Comparison of ENCODE assay signal across 22 cellular contexts in genomic region chr4:102792361-102792936, GRCh38. TPM values are rescaled to one million over a fixed set of nuclear protein-coding genes. Genes with fewer than 3 reads are reported as not detected.
DNase-seq lines count a peak whose midpoint lies in the region; ATAC-seq, FAIRE-seq and TF ChIP-seq lines count a peak whose summit lies in the region.
"Had no signal": no experiment of that assay in that cellular context is flagged by ENCODE, and none has a peak within 500 bp of the region (broad histone marks: within the 10 kb centered on the region; RNA-seq: fewer than 3 reads in every experiment).

No MANE protein-coding gene starts in this region.

- no peaks in the 10 kb centered on the region for H3K79me2 ChIP-seq in HepG2 (ENCODE audit: insufficient read depth, low read length)

- no peak for TF ChIP-seq POLR2A in HepG2 (IDR thresholded peaks at IDR 0.05; ENCODE audit: insufficient read depth in 1 of 2, low read depth in 2 of 2, low read length in 2 of 2)
- no peak for TF ChIP-seq POLR2A in adrenal gland (IDR thresholded peaks at IDR 0.05)

- H2AFZ ChIP-seq in HepG2 (ENCODE audit: low read length): no peak overlapping the region

- TF ChIP-seq CTCF in CD8-positive, alpha-beta T cell (IDR thresholded peaks at IDR 0.05): no peak
- no peak for TF ChIP-seq CTCF in HepG2 (CRISPR knock-in tag; IDR thresholded peaks at IDR 0.05)
- no peak for TF ChIP-seq CTCF in adrenal gland (IDR thresholded peaks at IDR 0.05)

- no peaks in the 10 kb centered on the region for H3K36me3 ChIP-seq in CD8-positive, alpha-beta T cell (ENCODE audit: insufficient read depth, low read length)
- H3K36me3 ChIP-seq in HepG2 (replicated peaks in 1 of 2; ENCODE audit: control insufficient read depth in 1 of 2, insufficient read depth in 2 of 2, low read length in 2 of 2) (peaks cover 0 to 12% of the 10 kb centered on the region in 2 experiments; a peak in 3 of 5 replicates), adrenal gland (replicated peaks in 1 of 2) (peaks cover 0 to 30% of the 10 kb centered on the region in 2 donors)

- in situ Hi-C loops in HepG2 (cut with HindIII; ENCODE audit: extremely low pct_ligation_motif_present, low pct_unique_long_range_greater_than_20kb): no loop called here

- intact Hi-C loops in CD8-positive, alpha-beta T cell (cut with DNase I, micrococcal nuclease): loop anchor here in 1 of 2 experiments (2.0 kb wide), 2 partner anchors 30 to 32 kb away; partner anchors contain the start of gene MANBA
- intact Hi-C loops in HepG2 (cut with micrococcal nuclease; ENCODE audit: unreplicated experiment) (loop anchor here (5.0 kb wide), 1 partner anchor 170 kb away; no protein-coding TSS in a partner anchor), adrenal gland (cut with DNase I) (no loop called here)

- TF ChIP-seq RAD21 in HepG2 (CRISPR knock-in tag; IDR thresholded peaks at IDR 0.05): no peak

- H3K9ac ChIP-seq in HepG2 (ENCODE audit: insufficient read depth, low read depth, low read length): no peak overlapping the region
- H3K9ac ChIP-seq: SK-N-SH had no signal

- H3K4me3 Mint-ChIP-seq in CD8-positive, alpha-beta T cell: no peak overlapping the region
- H3K4me3 Mint-ChIP-seq in activated CD8-positive, alpha-beta T cell treated with anti-CD3 and anti-CD28 coated beads, Interleukin-2, amount 10 ng/mL, durations not matched to agents 7 days and 5 days: no peak overlapping the region
- H3K4me3 Mint-ChIP-seq: activated T-cell treated with anti-CD3 and anti-CD28 coated beads, Interleukin-2, amount 50 U/mL, for 4 hours; B cell had no signal

- peaks cover 25% of the 10 kb centered on the region for H3K4me1 Mint-ChIP-seq in CD8-positive, alpha-beta T cell (ENCODE audit: low read depth)
- peaks cover 6% of the 10 kb centered on the region for H3K4me1 Mint-ChIP-seq in activated CD8-positive, alpha-beta T cell treated with anti-CD3 and anti-CD28 coated beads, Interleukin-2, amount 10 ng/mL, durations not matched to agents 7 days and 5 days (ENCODE audit: low read depth)

- peak overlapping the region; percentile 8 for H3K27ac Mint-ChIP-seq in CD8-positive, alpha-beta T cell
- peak overlapping the region; percentile 13 for H3K27ac Mint-ChIP-seq in activated CD8-positive, alpha-beta T cell treated with anti-CD3 and anti-CD28 coated beads, Interleukin-2, amount 10 ng/mL, durations not matched to agents 7 days and 5 days
- H3K27ac Mint-ChIP-seq: B cell had no signal

- WGBS in HepG2 (ENCODE audit: low lambda C conversion rate): 96% methylated on average over 2 of the region's 2 CpGs
- WGBS in adrenal gland, 4 donors: 81 to 94% (median 88%) methylated on average over 2 of the region's 2 CpGs

- H3K4me3 ChIP-seq in CD8-positive, alpha-beta T cell (ENCODE audit: low read depth, low read length): no peak overlapping the region
- no peak overlapping the region for H3K4me3 ChIP-seq in HepG2 (replicated peaks in 1 of 3; ENCODE audit: insufficient read depth in 1 of 3, low read depth in 2 of 3, low read length in 3 of 3)
- no peak overlapping the region for H3K4me3 ChIP-seq in adrenal gland
- H3K4me3 ChIP-seq: heart right ventricle, tibial nerve had no signal

- no TSS peak for BruUV-seq in HepG2 (replicated peaks; lab: Mats Ljungman, UMichigan)

- FAIRE-seq in HepG2 (lab: Jason Lieb, UNC): no peak

- POLR2A ChIA-PET in CD8-positive, alpha-beta T cell (lab: Charles Lee): no interaction called here
- POLR2A ChIA-PET in activated CD8-positive, alpha-beta T cell treated with anti-CD3 and anti-CD28 coated beads, Interleukin-2, amount 10 ng/mL, durations not matched to agents 7 days and 5 days (lab: Charles Lee): interaction anchor here (0.6 to 0.8 kb wide), 2 partner anchors 13 to 32 kb away, joined by 3 read pairs; partner anchors contain the start of gene MANBA
- POLR2A ChIA-PET in HepG2 (lab: Yijun Ruan, JAX): interaction anchor here (0.9 to 1.2 kb wide), 2 partner anchors 32 to 36 kb away, joined by 5 read pairs; partner anchors contain the start of gene MANBA

- peaks cover 57% of the 10 kb centered on the region for H3K36me3 Mint-ChIP-seq in CD8-positive, alpha-beta T cell
- peaks cover 56% of the 10 kb centered on the region for H3K36me3 Mint-ChIP-seq in activated CD8-positive, alpha-beta T cell treated with anti-CD3 and anti-CD28 coated beads, Interleukin-2, amount 10 ng/mL, durations not matched to agents 7 days and 5 days (ENCODE audit: low read depth)

- H3K4me1 ChIP-seq in CD8-positive, alpha-beta T cell (ENCODE audit: insufficient read depth, low read length): no peaks in the 10 kb centered on the region
- H3K4me1 ChIP-seq in HepG2 (ENCODE audit: insufficient read depth, low read length): no peaks in the 10 kb centered on the region
- H3K4me1 ChIP-seq in adrenal gland (replicated peaks in 1 of 2): no peaks in the 10 kb centered on the region

- H3K27me3 Mint-ChIP-seq in CD8-positive, alpha-beta T cell (ENCODE audit: low read depth): no peaks in the 10 kb centered on the region
- H3K27me3 Mint-ChIP-seq in activated CD8-positive, alpha-beta T cell treated with anti-CD3 and anti-CD28 coated beads, Interleukin-2, amount 10 ng/mL, durations not matched to agents 7 days and 5 days (ENCODE audit: low read depth): no peaks in the 10 kb centered on the region
- H3K27me3 Mint-ChIP-seq: B cell had no signal

- no peaks in the 10 kb centered on the region for H3K27me3 ChIP-seq in CD8-positive, alpha-beta T cell (ENCODE audit: insufficient read depth, low read length)
- no peaks in the 10 kb centered on the region for H3K27me3 ChIP-seq in HepG2 (ENCODE audit: control insufficient read depth in 1 of 2, insufficient read depth in 2 of 2, low read length in 2 of 2)
- no peaks in the 10 kb centered on the region for H3K27me3 ChIP-seq in adrenal gland
- H3K27me3 ChIP-seq: heart right ventricle, tibial nerve had no signal

- H3K4me2 ChIP-seq in HepG2 (ENCODE audit: low read depth, low read length): no peak overlapping the region
- H3K4me2 ChIP-seq: SK-N-SH had no signal

- H3K9me3 ChIP-seq in CD8-positive, alpha-beta T cell (ENCODE audit: low read length): no peaks in the 10 kb centered on the region
- H3K9me3 ChIP-seq in HepG2 (ENCODE audit: low read length) (no peaks in the 10 kb centered on the region), adrenal gland (replicated peaks in 1 of 3) (no peaks in the 10 kb centered on the region)
- H3K9me3 ChIP-seq: SK-N-SH had no signal

- DNase-seq in DMS 273 (lab: John Stamatoyannopoulos, UW; ENCODE audit: unreplicated experiment) (peak; percentile 12), DMS 273 treated with DMSO at 0.1 percent for 48 hours (lab: John Stamatoyannopoulos, UW) (no peak), HepG2 (ENCODE audit: low spot score) (no peak), adrenal gland (no peak), midbrain (lab: John Stamatoyannopoulos, UW) (no peak), NCI-H82 treated with DMSO at 0.1 percent for 48 hours (lab: John Stamatoyannopoulos, UW; ENCODE audit: unreplicated experiment) (no peak)
- no peak for DNase-seq in CD8-positive, alpha-beta T cell
- no peak for DNase-seq in activated CD8-positive, alpha-beta T cell treated with anti-CD3 and anti-CD28 coated beads, Interleukin-2, amount 10 ng/mL, durations not matched to agents 7 days and 5 days
- DNase-seq: activated T-cell treated with anti-CD3 and anti-CD28 coated beads, Interleukin-2, amount 50 U/mL, for 4 hours; amniotic stem cell; caudate nucleus; effector CD4-positive, alpha-beta T cell; GF-D8; heart right ventricle; NCI-H1417 treated with DMSO at 0.1 percent for 48 hours; NCI-H2171; SK-N-SH; stimulated activated CD4-positive, alpha-beta T cell treated with anti-CD3 and anti-CD28 coated beads, Interleukin-12 subunit alpha, Interleukin-12 subunit beta, amount 100 ng/mL, for 4 hours had no signal

- no peaks in the 10 kb centered on the region for H4K20me1 ChIP-seq in HepG2 (ENCODE audit: insufficient read depth, low read length)

- peak; percentile 18 for ATAC-seq in CD8-positive, alpha-beta T cell
- peak; percentile 16 for ATAC-seq in activated CD8-positive, alpha-beta T cell treated with anti-CD3 and anti-CD28 coated beads, Interleukin-2, amount 10 ng/mL, durations not matched to agents 7 days and 5 days
- ATAC-seq in HepG2: peak; percentile 24
- ATAC-seq: activated T-cell treated with anti-CD3 and anti-CD28 coated beads, Interleukin-2, amount 50 U/mL, for 4 hours; Panc1 had no signal

- H3K9me3 Mint-ChIP-seq in CD8-positive, alpha-beta T cell: peaks cover 28% of the 10 kb centered on the region
- no peaks in the 10 kb centered on the region for H3K9me3 Mint-ChIP-seq in activated CD8-positive, alpha-beta T cell treated with anti-CD3 and anti-CD28 coated beads, Interleukin-2, amount 10 ng/mL, durations not matched to agents 7 days and 5 days (ENCODE audit: insufficient read depth)

- H3K27ac ChIP-seq in CD8-positive, alpha-beta T cell (ENCODE audit: low read depth, low read length): no peak overlapping the region
- no peak overlapping the region for H3K27ac ChIP-seq in HepG2 (ENCODE audit: extremely low read length, insufficient read depth, low read length)
- H3K27ac ChIP-seq in adrenal gland: no peak overlapping the region
- H3K27ac ChIP-seq: 22Rv1, heart right ventricle, tibial nerve had no signal

- TF ChIP-seq EP300 in HepG2 (IDR thresholded peaks at IDR 0.05; ENCODE audit: low read depth in 2 of 2, low read length in 2 of 2) (no peak), HepG2 (CRISPR knock-in tag; IDR thresholded peaks at IDR 0.05; ENCODE audit: borderline replicate concordance) (no peak)

- CTCF ChIA-PET in CD8-positive, alpha-beta T cell (lab: Charles Lee): no interaction called here
- CTCF ChIA-PET in activated CD8-positive, alpha-beta T cell treated with anti-CD3 and anti-CD28 coated beads, Interleukin-2, amount 10 ng/mL, durations not matched to agents 7 days and 5 days (lab: Charles Lee): interaction anchor here (0.8 kb wide), 1 partner anchor 17 kb away, joined by 3 read pairs; no protein-coding TSS in a partner anchor
- CTCF ChIA-PET in HepG2 (lab: Yijun Ruan, JAX; ENCODE audit: low intra/inter-chr PET ratio, low total read pairs): no interaction called here

RNA-seq across cellular contexts. Expression of gene MANBA, which starts 31.7 kb away (rescaled TPM):
- 10 to 100 TPM; 22.5 to 24.1 TPM for total RNA-seq in CD8-positive, alpha-beta T cell
- 10 to 100 TPM; 15.1 to 16.6 TPM for total RNA-seq in activated CD8-positive, alpha-beta T cell treated with anti-CD3 and anti-CD28 coated beads, Interleukin-2, amount 10 ng/mL, durations not matched to agents 7 days and 5 days
- 17.1 and 33.3 TPM in 2 replicates for total RNA-seq in HepG2 (2016; rRNA removed; fragmentation: Illumina TruSeq; extraction: Trizol)
- total RNA-seq in HepG2 (2016; cell fraction: cytosol; rRNA removed; fragmentation: Illumina TruSeq; extraction: Trizol; ENCODE audit: low read depth): 13.0 and 17.3 TPM in 2 replicates
- total RNA-seq in HepG2 (2016; cell fraction: insoluble cytoplasmic fraction; rRNA removed; fragmentation: Illumina TruSeq; extraction: Trizol): 15.2 and 34.6 TPM in 2 replicates
- total RNA-seq in HepG2 (2016; cell fraction: membrane; rRNA removed; fragmentation: Illumina TruSeq; extraction: Trizol): 11.0 and 13.6 TPM in 2 replicates
- 32.1 and 36.1 TPM in 2 replicates for total RNA-seq in HepG2 (2016; cell fraction: nucleus; rRNA removed; fragmentation: Illumina TruSeq; extraction: Trizol)
- polyA plus RNA-seq in HepG2 (2011; rRNA removed): 11.7 and 11.9 TPM in 2 replicates
- polyA plus RNA-seq in HepG2 (2011; cell fraction: cytosol; rRNA removed): 7.6 and 12.6 TPM in 2 replicates
- polyA plus RNA-seq in HepG2 (2011; cell fraction: nucleus; rRNA removed): 17.6 and 20.6 TPM in 2 replicates
- polyA plus RNA-seq in HepG2 (2012): 30.1 and 31.4 TPM in 2 replicates
- polyA plus RNA-seq in HepG2 (2016; cell fraction: cytosol; fragmentation: Illumina TruSeq; extraction: Trizol; ENCODE audit: low read depth): 1.2 and 1.4 TPM in 2 replicates
- polyA plus RNA-seq in HepG2 (2016; cell fraction: insoluble cytoplasmic fraction; fragmentation: Illumina TruSeq; extraction: Trizol; ENCODE audit: low read depth): 8.8 and 10.0 TPM in 2 replicates
- polyA plus RNA-seq in HepG2 (2016; cell fraction: membrane; fragmentation: Illumina TruSeq; extraction: Trizol; ENCODE audit: low read depth): 3.3 and 3.9 TPM in 2 replicates
- 28.0 and 30.1 TPM in 2 replicates for polyA plus RNA-seq in HepG2 (2016; cell fraction: nucleus; fragmentation: Illumina TruSeq; extraction: Trizol; ENCODE audit: insufficient read depth, low read depth)
- polyA minus RNA-seq in HepG2 (2011; rRNA and poly(A)+ RNA removed; ENCODE audit: low replicate concordance): 10.8 and 29.4 TPM in 2 replicates
- polyA minus RNA-seq in HepG2 (2011; cell fraction: cytosol; rRNA and poly(A)+ RNA removed): 14.9 and 17.1 TPM in 2 replicates
- 39.5 and 40.0 TPM in 2 replicates for polyA minus RNA-seq in HepG2 (2011; cell fraction: nucleus; rRNA and poly(A)+ RNA removed)
- 10 to 100 TPM; 25.7 to 84.1 (median 59.1) TPM for total RNA-seq in adrenal gland
- polyA plus RNA-seq in adrenal gland: 10 to 100 TPM; 21.5 to 25.9 (median 21.5) TPM

RNA-seq across cellular contexts. Expression of gene UBE2D3, which starts 34.9 kb away (rescaled TPM):
- total RNA-seq in CD8-positive, alpha-beta T cell: 100 to 1,000 TPM; 752 to 758 TPM
- total RNA-seq in activated CD8-positive, alpha-beta T cell treated with anti-CD3 and anti-CD28 coated beads, Interleukin-2, amount 10 ng/mL, durations not matched to agents 7 days and 5 days: 100 to 1,000 TPM; 388 to 409 TPM
- total RNA-seq in HepG2 (2016; rRNA removed; fragmentation: Illumina TruSeq; extraction: Trizol) (224 and 265 TPM in 2 replicates), adrenal gland (100 to 1,000 TPM; 318 to 523 (median 398) TPM)
- 200 and 234 TPM in 2 replicates for total RNA-seq in HepG2 (2016; cell fraction: cytosol; rRNA removed; fragmentation: Illumina TruSeq; extraction: Trizol; ENCODE audit: low read depth)
- 227 and 267 TPM in 2 replicates for total RNA-seq in HepG2 (2016; cell fraction: insoluble cytoplasmic fraction; rRNA removed; fragmentation: Illumina TruSeq; extraction: Trizol)
- 313 and 352 TPM in 2 replicates for total RNA-seq in HepG2 (2016; cell fraction: membrane; rRNA removed; fragmentation: Illumina TruSeq; extraction: Trizol)
- 161 and 168 TPM in 2 replicates for total RNA-seq in HepG2 (2016; cell fraction: nucleus; rRNA removed; fragmentation: Illumina TruSeq; extraction: Trizol)
- polyA plus RNA-seq in HepG2 (2011; rRNA removed) (217 and 293 TPM in 2 replicates), adrenal gland (100 to 1,000 TPM; 178 to 709 (median 214) TPM)
- polyA plus RNA-seq in HepG2 (2011; cell fraction: cytosol; rRNA removed): 183 and 224 TPM in 2 replicates
- polyA plus RNA-seq in HepG2 (2011; cell fraction: nucleus; rRNA removed): 279 and 296 TPM in 2 replicates
- polyA plus RNA-seq in HepG2 (2012): 192 and 199 TPM in 2 replicates
- polyA plus RNA-seq in HepG2 (2016; cell fraction: cytosol; fragmentation: Illumina TruSeq; extraction: Trizol; ENCODE audit: low read depth): 303 and 369 TPM in 2 replicates
- polyA plus RNA-seq in HepG2 (2016; cell fraction: insoluble cytoplasmic fraction; fragmentation: Illumina TruSeq; extraction: Trizol; ENCODE audit: low read depth): 331 and 333 TPM in 2 replicates
- 340 and 387 TPM in 2 replicates for polyA plus RNA-seq in HepG2 (2016; cell fraction: membrane; fragmentation: Illumina TruSeq; extraction: Trizol; ENCODE audit: low read depth)
- 220 and 222 TPM in 2 replicates for polyA plus RNA-seq in HepG2 (2016; cell fraction: nucleus; fragmentation: Illumina TruSeq; extraction: Trizol; ENCODE audit: insufficient read depth, low read depth)
- polyA minus RNA-seq in HepG2 (2011; rRNA and poly(A)+ RNA removed; ENCODE audit: low replicate concordance): 111 and 172 TPM in 2 replicates
- 129 and 148 TPM in 2 replicates for polyA minus RNA-seq in HepG2 (2011; cell fraction: cytosol; rRNA and poly(A)+ RNA removed)
- polyA minus RNA-seq in HepG2 (2011; cell fraction: nucleus; rRNA and poly(A)+ RNA removed): 307 and 340 TPM in 2 replicates
